In the genomic region with DNA sequence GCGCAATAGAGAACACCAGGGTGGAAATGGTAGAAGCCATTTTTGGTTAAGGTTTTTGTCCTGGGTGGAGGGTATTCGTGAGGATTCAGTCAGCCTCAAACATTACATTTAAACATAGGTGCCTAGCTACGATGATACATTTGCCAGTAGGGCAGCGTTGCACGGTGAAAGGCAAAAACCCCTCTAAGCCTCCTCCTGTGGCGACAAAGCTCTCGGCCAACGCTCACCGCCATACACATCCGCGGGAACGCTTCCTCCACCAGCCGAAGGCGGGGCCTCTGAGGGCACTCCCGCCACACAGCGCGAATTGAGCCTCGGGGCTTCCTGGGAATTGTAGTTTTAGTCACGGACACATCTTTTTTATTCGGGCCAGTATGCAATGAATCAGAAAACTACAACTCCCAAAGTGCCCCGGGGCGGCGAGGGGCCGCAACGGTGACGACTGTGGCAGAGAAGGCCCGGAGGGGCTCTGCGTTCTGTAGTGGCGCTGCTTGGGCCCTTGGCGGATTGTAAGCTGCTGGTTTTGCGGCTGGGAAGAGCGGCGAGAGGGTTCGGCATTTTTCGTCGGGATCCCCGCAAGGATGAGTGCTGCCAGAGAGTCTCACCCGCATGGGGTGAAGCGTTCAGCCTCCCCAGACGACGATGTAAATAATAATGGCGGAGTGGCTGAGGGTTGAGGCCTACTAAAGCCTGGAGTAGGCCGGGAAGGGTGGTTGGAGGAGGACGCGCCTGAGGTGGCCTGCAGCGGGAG, we compare ENCODE assay signal across 1 cellular context.
TF ChIP-seq lines count a peak whose summit lies in the region.

A gene (plus strand): TSS at position 450 of the 751 bp plus-strand sequence. CDS start 132 bp downstream, at position 582.

TF ChIP-seq in WTC11, 78 proteins besides CTCF, POLR2A, EP300 and RAD21 (continued from another document):
- TF ChIP-seq, protein P1, sequence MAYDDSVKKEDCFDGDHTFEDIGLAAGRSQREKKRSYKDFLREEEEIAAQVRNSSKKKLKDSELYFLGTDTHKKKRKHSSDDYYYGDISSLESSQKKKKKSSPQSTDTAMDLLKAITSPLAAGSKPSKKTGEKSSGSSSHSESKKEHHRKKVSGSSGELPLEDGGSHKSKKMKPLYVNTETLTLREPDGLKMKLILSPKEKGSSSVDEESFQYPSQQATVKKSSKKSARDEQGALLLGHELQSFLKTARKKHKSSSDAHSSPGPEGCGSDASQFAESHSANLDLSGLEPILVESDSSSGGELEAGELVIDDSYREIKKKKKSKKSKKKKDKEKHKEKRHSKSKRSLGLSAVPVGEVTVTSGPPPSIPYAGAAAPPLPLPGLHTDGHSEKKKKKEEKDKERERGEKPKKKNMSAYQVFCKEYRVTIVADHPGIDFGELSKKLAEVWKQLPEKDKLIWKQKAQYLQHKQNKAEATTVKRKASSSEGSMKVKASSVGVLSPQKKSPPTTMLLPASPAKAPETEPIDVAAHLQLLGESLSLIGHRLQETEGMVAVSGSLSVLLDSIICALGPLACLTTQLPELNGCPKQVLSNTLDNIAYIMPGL (CRISPR knock-in tag; IDR thresholded peaks at IDR 0.05): no peak
- TF ChIP-seq ELF4 (CRISPR knock-in tag; IDR thresholded peaks at IDR 0.05; ENCODE audit: low read depth): no peak
- peak; percentile 21; the same call in 1 of the 2 replicates for TF ChIP-seq TEAD1 (CRISPR knock-in tag; IDR thresholded peaks at IDR 0.05)
- 0 out of 2 replicates have a peak, but pooled peaks have one; percentile 37 for TF ChIP-seq ETV6 (CRISPR knock-in tag; IDR thresholded peaks at IDR 0.05)
- no peak for TF ChIP-seq CREB1 (CRISPR knock-in tag; IDR thresholded peaks at IDR 0.05)
- TF ChIP-seq, protein P2, sequence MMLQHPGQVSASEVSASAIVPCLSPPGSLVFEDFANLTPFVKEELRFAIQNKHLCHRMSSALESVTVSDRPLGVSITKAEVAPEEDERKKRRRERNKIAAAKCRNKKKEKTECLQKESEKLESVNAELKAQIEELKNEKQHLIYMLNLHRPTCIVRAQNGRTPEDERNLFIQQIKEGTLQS (CRISPR knock-in tag; conservative IDR thresholded peaks at IDR 0.05): no peak
- TF ChIP-seq ZNF317 (CRISPR knock-in tag; IDR thresholded peaks at IDR 0.05; ENCODE audit: borderline replicate concordance, low read depth): no peak
- no peak; the same call in 1 of the 2 replicates for TF ChIP-seq ZNF232 (CRISPR knock-in tag; IDR thresholded peaks at IDR 0.05)
- TF ChIP-seq JUN (CRISPR knock-in tag; IDR thresholded peaks at IDR 0.05): peak; percentile 82; the same call in 1 of the 2 replicates
- TF ChIP-seq ZNF219 (CRISPR knock-in tag; IDR thresholded peaks at IDR 0.05; ENCODE audit: borderline replicate concordance): 0 out of 2 replicates have a peak, but pooled peaks have one; percentile 27
- no peak for TF ChIP-seq MXD4 (CRISPR knock-in tag; IDR thresholded peaks at IDR 0.05; ENCODE audit: borderline replicate concordance)
- no peak for TF ChIP-seq SMAD4 (CRISPR knock-in tag; IDR thresholded peaks at IDR 0.05)
- 0 out of 2 replicates have a peak, but pooled peaks have one; percentile 41 for TF ChIP-seq SP1 (CRISPR knock-in tag; conservative IDR thresholded peaks at IDR 0.05)
- no peak for TF ChIP-seq GTF2I (CRISPR knock-in tag; conservative IDR thresholded peaks at IDR 0.05)
- peak; percentile 64; the same call in 1 of the 2 replicates for TF ChIP-seq KAT7 (CRISPR knock-in tag; IDR thresholded peaks at IDR 0.05; ENCODE audit: borderline replicate concordance)
- TF ChIP-seq, protein P3, sequence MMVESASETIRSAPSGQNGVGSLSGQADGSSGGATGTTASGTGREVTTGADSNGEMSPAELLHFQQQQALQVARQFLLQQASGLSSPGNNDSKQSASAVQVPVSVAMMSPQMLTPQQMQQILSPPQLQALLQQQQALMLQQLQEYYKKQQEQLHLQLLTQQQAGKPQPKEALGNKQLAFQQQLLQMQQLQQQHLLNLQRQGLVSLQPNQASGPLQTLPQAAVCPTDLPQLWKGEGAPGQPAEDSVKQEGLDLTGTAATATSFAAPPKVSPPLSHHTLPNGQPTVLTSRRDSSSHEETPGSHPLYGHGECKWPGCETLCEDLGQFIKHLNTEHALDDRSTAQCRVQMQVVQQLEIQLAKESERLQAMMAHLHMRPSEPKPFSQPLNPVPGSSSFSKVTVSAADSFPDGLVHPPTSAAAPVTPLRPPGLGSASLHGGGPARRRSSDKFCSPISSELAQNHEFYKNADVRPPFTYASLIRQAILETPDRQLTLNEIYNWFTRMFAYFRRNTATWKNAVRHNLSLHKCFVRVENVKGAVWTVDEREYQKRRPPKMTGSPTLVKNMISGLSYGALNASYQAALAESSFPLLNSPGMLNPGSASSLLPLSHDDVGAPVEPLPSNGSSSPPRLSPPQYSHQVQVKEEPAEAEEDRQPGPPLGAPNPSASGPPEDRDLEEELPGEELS (CRISPR knock-in tag; IDR thresholded peaks at IDR 0.05): 0 out of 2 replicates have a peak, but pooled peaks have one; percentile 46
- TF ChIP-seq, protein P4, sequence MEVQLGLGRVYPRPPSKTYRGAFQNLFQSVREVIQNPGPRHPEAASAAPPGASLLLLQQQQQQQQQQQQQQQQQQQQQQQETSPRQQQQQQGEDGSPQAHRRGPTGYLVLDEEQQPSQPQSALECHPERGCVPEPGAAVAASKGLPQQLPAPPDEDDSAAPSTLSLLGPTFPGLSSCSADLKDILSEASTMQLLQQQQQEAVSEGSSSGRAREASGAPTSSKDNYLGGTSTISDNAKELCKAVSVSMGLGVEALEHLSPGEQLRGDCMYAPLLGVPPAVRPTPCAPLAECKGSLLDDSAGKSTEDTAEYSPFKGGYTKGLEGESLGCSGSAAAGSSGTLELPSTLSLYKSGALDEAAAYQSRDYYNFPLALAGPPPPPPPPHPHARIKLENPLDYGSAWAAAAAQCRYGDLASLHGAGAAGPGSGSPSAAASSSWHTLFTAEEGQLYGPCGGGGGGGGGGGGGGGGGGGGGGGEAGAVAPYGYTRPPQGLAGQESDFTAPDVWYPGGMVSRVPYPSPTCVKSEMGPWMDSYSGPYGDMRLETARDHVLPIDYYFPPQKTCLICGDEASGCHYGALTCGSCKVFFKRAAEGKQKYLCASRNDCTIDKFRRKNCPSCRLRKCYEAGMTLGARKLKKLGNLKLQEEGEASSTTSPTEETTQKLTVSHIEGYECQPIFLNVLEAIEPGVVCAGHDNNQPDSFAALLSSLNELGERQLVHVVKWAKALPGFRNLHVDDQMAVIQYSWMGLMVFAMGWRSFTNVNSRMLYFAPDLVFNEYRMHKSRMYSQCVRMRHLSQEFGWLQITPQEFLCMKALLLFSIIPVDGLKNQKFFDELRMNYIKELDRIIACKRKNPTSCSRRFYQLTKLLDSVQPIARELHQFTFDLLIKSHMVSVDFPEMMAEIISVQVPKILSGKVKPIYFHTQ (CRISPR knock-in tag; IDR thresholded peaks at IDR 0.05): no peak
- TF ChIP-seq, protein P5, sequence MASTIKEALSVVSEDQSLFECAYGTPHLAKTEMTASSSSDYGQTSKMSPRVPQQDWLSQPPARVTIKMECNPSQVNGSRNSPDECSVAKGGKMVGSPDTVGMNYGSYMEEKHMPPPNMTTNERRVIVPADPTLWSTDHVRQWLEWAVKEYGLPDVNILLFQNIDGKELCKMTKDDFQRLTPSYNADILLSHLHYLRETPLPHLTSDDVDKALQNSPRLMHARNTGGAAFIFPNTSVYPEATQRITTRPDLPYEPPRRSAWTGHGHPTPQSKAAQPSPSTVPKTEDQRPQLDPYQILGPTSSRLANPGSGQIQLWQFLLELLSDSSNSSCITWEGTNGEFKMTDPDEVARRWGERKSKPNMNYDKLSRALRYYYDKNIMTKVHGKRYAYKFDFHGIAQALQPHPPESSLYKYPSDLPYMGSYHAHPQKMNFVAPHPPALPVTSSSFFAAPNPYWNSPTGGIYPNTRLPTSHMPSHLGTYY (CRISPR knock-in tag; IDR thresholded peaks at IDR 0.05): no peak
- TF ChIP-seq, protein P6, sequence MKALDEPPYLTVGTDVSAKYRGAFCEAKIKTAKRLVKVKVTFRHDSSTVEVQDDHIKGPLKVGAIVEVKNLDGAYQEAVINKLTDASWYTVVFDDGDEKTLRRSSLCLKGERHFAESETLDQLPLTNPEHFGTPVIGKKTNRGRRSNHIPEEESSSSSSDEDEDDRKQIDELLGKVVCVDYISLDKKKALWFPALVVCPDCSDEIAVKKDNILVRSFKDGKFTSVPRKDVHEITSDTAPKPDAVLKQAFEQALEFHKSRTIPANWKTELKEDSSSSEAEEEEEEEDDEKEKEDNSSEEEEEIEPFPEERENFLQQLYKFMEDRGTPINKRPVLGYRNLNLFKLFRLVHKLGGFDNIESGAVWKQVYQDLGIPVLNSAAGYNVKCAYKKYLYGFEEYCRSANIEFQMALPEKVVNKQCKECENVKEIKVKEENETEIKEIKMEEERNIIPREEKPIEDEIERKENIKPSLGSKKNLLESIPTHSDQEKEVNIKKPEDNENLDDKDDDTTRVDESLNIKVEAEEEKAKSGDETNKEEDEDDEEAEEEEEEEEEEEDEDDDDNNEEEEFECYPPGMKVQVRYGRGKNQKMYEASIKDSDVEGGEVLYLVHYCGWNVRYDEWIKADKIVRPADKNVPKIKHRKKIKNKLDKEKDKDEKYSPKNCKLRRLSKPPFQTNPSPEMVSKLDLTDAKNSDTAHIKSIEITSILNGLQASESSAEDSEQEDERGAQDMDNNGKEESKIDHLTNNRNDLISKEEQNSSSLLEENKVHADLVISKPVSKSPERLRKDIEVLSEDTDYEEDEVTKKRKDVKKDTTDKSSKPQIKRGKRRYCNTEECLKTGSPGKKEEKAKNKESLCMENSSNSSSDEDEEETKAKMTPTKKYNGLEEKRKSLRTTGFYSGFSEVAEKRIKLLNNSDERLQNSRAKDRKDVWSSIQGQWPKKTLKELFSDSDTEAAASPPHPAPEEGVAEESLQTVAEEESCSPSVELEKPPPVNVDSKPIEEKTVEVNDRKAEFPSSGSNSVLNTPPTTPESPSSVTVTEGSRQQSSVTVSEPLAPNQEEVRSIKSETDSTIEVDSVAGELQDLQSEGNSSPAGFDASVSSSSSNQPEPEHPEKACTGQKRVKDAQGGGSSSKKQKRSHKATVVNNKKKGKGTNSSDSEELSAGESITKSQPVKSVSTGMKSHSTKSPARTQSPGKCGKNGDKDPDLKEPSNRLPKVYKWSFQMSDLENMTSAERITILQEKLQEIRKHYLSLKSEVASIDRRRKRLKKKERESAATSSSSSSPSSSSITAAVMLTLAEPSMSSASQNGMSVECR (CRISPR knock-in tag; IDR thresholded peaks at IDR 0.05; ENCODE audit: borderline replicate concordance): peak; percentile 56; the same call in 1 of the 2 replicates
- peak; percentile 71; the same call in 1 of the 2 replicates for TF ChIP-seq FOXK1 (CRISPR knock-in tag; IDR thresholded peaks at IDR 0.05)
- peak; percentile 82; the same call in 1 of the 2 replicates for TF ChIP-seq CREM (CRISPR knock-in tag; IDR thresholded peaks at IDR 0.05)
- TF ChIP-seq, protein P7, sequence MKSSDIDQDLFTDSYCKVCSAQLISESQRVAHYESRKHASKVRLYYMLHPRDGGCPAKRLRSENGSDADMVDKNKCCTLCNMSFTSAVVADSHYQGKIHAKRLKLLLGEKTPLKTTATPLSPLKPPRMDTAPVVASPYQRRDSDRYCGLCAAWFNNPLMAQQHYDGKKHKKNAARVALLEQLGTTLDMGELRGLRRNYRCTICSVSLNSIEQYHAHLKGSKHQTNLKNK (CRISPR knock-in tag; IDR thresholded peaks at IDR 0.05): no peak
- TF ChIP-seq ZNF121 (CRISPR knock-in tag; IDR thresholded peaks at IDR 0.05): peak; percentile 58; the same call in 1 of the 2 replicates
- no peak for TF ChIP-seq CBFB (CRISPR knock-in tag; IDR thresholded peaks at IDR 0.05; ENCODE audit: low read depth)
- TF ChIP-seq, protein P8, sequence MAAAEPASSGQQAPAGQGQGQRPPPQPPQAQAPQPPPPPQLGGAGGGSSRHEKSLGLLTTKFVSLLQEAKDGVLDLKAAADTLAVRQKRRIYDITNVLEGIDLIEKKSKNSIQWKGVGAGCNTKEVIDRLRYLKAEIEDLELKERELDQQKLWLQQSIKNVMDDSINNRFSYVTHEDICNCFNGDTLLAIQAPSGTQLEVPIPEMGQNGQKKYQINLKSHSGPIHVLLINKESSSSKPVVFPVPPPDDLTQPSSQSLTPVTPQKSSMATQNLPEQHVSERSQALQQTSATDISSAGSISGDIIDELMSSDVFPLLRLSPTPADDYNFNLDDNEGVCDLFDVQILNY (CRISPR knock-in tag; IDR thresholded peaks at IDR 0.05): peak; percentile 86
- no peak for TF ChIP-seq SMAD3 (CRISPR knock-in tag; IDR thresholded peaks at IDR 0.05; ENCODE audit: borderline replicate concordance)
- TF ChIP-seq, protein P9, sequence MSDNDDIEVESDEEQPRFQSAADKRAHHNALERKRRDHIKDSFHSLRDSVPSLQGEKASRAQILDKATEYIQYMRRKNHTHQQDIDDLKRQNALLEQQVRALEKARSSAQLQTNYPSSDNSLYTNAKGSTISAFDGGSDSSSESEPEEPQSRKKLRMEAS (CRISPR knock-in tag; IDR thresholded peaks at IDR 0.05): peak; percentile 49; the same call in 1 of the 2 replicates
- TF ChIP-seq, protein P10, sequence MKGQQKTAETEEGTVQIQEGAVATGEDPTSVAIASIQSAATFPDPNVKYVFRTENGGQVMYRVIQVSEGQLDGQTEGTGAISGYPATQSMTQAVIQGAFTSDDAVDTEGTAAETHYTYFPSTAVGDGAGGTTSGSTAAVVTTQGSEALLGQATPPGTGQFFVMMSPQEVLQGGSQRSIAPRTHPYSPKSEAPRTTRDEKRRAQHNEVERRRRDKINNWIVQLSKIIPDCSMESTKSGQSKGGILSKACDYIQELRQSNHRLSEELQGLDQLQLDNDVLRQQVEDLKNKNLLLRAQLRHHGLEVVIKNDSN (CRISPR knock-in tag; IDR thresholded peaks at IDR 0.05): 0 out of 2 replicates have a peak, but pooled peaks have one; percentile 47
TF ChIP-seq in WTC11: peak in this region for 16.
